In genomic region chr1:10965621-10966226, GRCh38 we compare ENCODE assay signal across 9 cellular contexts. TPM values are rescaled to one million over a fixed set of nuclear protein-coding genes. Genes with fewer than 3 reads are reported as not detected.
A peak's percentile ranks its signal among the peaks of the same experiment; 100 is the strongest.
DNase-seq lines count a peak whose midpoint lies in the region; ATAC-seq and TF ChIP-seq lines count a peak whose summit lies in the region.
"Had no signal": no experiment of that assay in that cellular context is flagged by ENCODE, and none has a peak within 500 bp of the region (broad histone marks: within the 10 kb centered on the region; RNA-seq: fewer than 3 reads in every experiment).

No MANE protein-coding gene starts in this region.

- peak; percentile 29 for ATAC-seq in GM18867 (IDR thresholded peaks at IDR 0.05; ENCODE audit: unreplicated experiment)
- ATAC-seq in HG03175 (IDR thresholded peaks at IDR 0.05; ENCODE audit: unreplicated experiment), result peak; percentile 36
- ATAC-seq in HG03521 (IDR thresholded peaks at IDR 0.05; ENCODE audit: unreplicated experiment), result no peak
- ATAC-seq in HG02623 (IDR thresholded peaks at IDR 0.05; ENCODE audit: unreplicated experiment), result no peak
- ATAC-seq in GM18520 (IDR thresholded peaks at IDR 0.05; ENCODE audit: unreplicated experiment), result no peak

- no peaks in the 10 kb centered on the region for H3K4me1 ChIP-seq in osteoblast (ENCODE audit: insufficient read depth, low read length)

- DNase-seq in amniotic epithelial cell (ENCODE audit: low read depth) (peak; percentile 9), osteoblast (ENCODE audit: insufficient read length, low spot score, missing footprints) (peak; percentile 69), T1000 (lab: John Stamatoyannopoulos, UW) (no peak)
- DNase-seq: NCI-H1694 had no signal

- no peak overlapping the region for H2AFZ ChIP-seq in osteoblast (ENCODE audit: low read length)

- H3K79me2 ChIP-seq in osteoblast (ENCODE audit: insufficient read depth, low read length), result no peaks in the 10 kb centered on the region

- no peaks in the 10 kb centered on the region for H3K36me3 ChIP-seq in osteoblast (ENCODE audit: insufficient read depth, low read length)

- no peak overlapping the region for H3K27ac ChIP-seq in osteoblast (ENCODE audit: low read depth, low read length)

- H3K27me3 ChIP-seq in osteoblast (ENCODE audit: insufficient read depth, low read length), result peaks cover 12% of the 10 kb centered on the region

- no peak overlapping the region for H3K4me3 ChIP-seq in osteoblast (ENCODE audit: insufficient read depth, low read length)

- no peaks in the 10 kb centered on the region for H4K20me1 ChIP-seq in osteoblast (ENCODE audit: insufficient read depth, low read length)

- H3K4me2 ChIP-seq in osteoblast (ENCODE audit: insufficient read depth, low read length), result peak overlapping the region; percentile 13

- no peaks in the 10 kb centered on the region for H3K9me3 ChIP-seq in osteoblast (ENCODE audit: low read depth, low read length)

- TF ChIP-seq CTCF in osteoblast (IDR thresholded peaks at IDR 0.05; ENCODE audit: extremely low read depth, low read depth, low read length), result no peak

RNA-seq across cellular contexts. Expression of gene TARDBP, which starts 46.7 kb away (rescaled TPM):
- 70.4 and 71.7 TPM in 2 replicates for total RNA-seq in osteoblast

Comparison
In these comparisons a context has a peak if more than half of its experiments do, and no peak if none do; other contexts are left out.
1. ATAC-seq: peak in GM18867 (single experiment) and HG03175 (single experiment); none in HG03521 (single experiment), HG02623 (single experiment) and GM18520 (single experiment).